8 cellular contexts compared by ENCODE assay signal in genomic region chr9:136482793-136483588, GRCh38. TPM values are rescaled to one million over a fixed set of nuclear protein-coding genes. Genes with fewer than 3 reads are reported as not detected.
DNase-seq lines count a peak whose midpoint lies in the region; ATAC-seq and TF ChIP-seq lines count a peak whose summit lies in the region.

Gene SEC16A, minus strand, starts transcription at chr9:136483040. Its CDS starts 5,425 bp downstream, at chr9:136477615.

- H3K4me1 Mint-ChIP-seq in activated naive CD4-positive, alpha-beta T cell treated with anti-CD3 and anti-CD28 coated beads, Interleukin-2, amount 50 U/mL, for 24 hours = peaks cover 36% of the 10 kb centered on the region

- no peaks in the 10 kb centered on the region for H3K27me3 ChIP-seq in suprapubic skin

- no peak for TF ChIP-seq EP300 in suprapubic skin (IDR thresholded peaks at IDR 0.05)

- H3K36me3 ChIP-seq in suprapubic skin = peaks cover 7% of the 10 kb centered on the region

- peak within 1 kb of the TSS; percentile 96 for H3K4me3 Mint-ChIP-seq in activated naive CD4-positive, alpha-beta T cell treated with anti-CD3 and anti-CD28 coated beads, Interleukin-2, amount 50 U/mL, for 24 hours

- TF ChIP-seq POLR2A in suprapubic skin (IDR thresholded peaks at IDR 0.05) = peak; percentile 19 to 92

- peaks cover 3% of the 10 kb centered on the region for H3K36me3 Mint-ChIP-seq in activated naive CD4-positive, alpha-beta T cell treated with anti-CD3 and anti-CD28 coated beads, Interleukin-2, amount 50 U/mL, for 24 hours

- H3K9me3 Mint-ChIP-seq in activated naive CD4-positive, alpha-beta T cell treated with anti-CD3 and anti-CD28 coated beads, Interleukin-2, amount 50 U/mL, for 24 hours = no peaks in the 10 kb centered on the region

- peaks cover 29% of the 10 kb centered on the region for H3K4me1 ChIP-seq in suprapubic skin

- H3K27ac Mint-ChIP-seq in activated naive CD4-positive, alpha-beta T cell treated with anti-CD3 and anti-CD28 coated beads, Interleukin-2, amount 50 U/mL, for 24 hours = peak within 1 kb of the TSS; percentile 99

- H3K4me3 ChIP-seq in suprapubic skin = peak within 1 kb of the TSS; percentile 74

- peak; percentile 49 for ATAC-seq in HG02623 (IDR thresholded peaks at IDR 0.05; ENCODE audit: unreplicated experiment)
- ATAC-seq in SK-N-SH treated with all-trans-retinoic acid at 6 μM for 48 hours = peak; percentile 69

- WGBS in suprapubic skin = 1% methylated on average over 60 of the region's 109 CpGs

- H3K27me3 Mint-ChIP-seq in activated naive CD4-positive, alpha-beta T cell treated with anti-CD3 and anti-CD28 coated beads, Interleukin-2, amount 50 U/mL, for 24 hours = no peaks in the 10 kb centered on the region

- peak within 1 kb of the TSS; percentile 94 for H3K27ac ChIP-seq in suprapubic skin

- DNase-seq in GM10248 (ENCODE audit: extremely low spot score) (peak; percentile 99), NCI-H1092 treated with DMSO at 0.1 percent for 48 hours (lab: John Stamatoyannopoulos, UW) (peak; percentile 98), glomerular endothelial cell (ENCODE audit: extremely low read depth, low read depth, low spot score) (peak; percentile 78), occipital lobe (lab: John Stamatoyannopoulos, UW) (peak; percentile 99), suprapubic skin (ENCODE audit: low spot score in 2 of 2) (peak; percentile 100)

- H3K9me3 ChIP-seq in suprapubic skin = no peaks in the 10 kb centered on the region

- TF ChIP-seq CTCF in GM10248 (IDR thresholded peaks at IDR 0.05; ENCODE audit: control extremely low read depth, extremely low read depth, low read depth, missing control alignments) (no peak), suprapubic skin (IDR thresholded peaks at IDR 0.05) (no peak)

- CTCF ChIA-PET in GM10248 (lab: Yijun Ruan, JAX) = interaction anchor here (0.6 to 9.1 kb wide), 10 partner anchors 22 to 244 kb away, joined by 3 to 247 read pairs (median 11); no protein-coding TSS in a partner anchor

- POLR2A ChIA-PET in GM10248 (lab: Yijun Ruan, JAX) = no interaction called here

TF ChIP-seq in SK-N-SH treated with all-trans-retinoic acid at 6 μM for 48 hours, 23 proteins besides CTCF, POLR2A, EP300 and RAD21:
- no peak for TF ChIP-seq PATZ1 (CRISPR knock-in tag; IDR thresholded peaks at IDR 0.05; ENCODE audit: borderline replicate concordance)
- no peak for TF ChIP-seq CSDC2 (CRISPR knock-in tag; IDR thresholded peaks at IDR 0.05)
- no peak for TF ChIP-seq ZNF8 (CRISPR knock-in tag; IDR thresholded peaks at IDR 0.05)
- TF ChIP-seq RARB (CRISPR knock-in tag; IDR thresholded peaks at IDR 0.05) = no peak
- TF ChIP-seq POU6F1 (CRISPR knock-in tag; IDR thresholded peaks at IDR 0.05; ENCODE audit: borderline replicate concordance, low read depth) = no peak
- no peak for TF ChIP-seq TCF4 (CRISPR knock-in tag; IDR thresholded peaks at IDR 0.05; ENCODE audit: borderline replicate concordance)
- no peak for TF ChIP-seq OSR1 (CRISPR knock-in tag; IDR thresholded peaks at IDR 0.05)
- TF ChIP-seq ZFP3 (CRISPR knock-in tag; IDR thresholded peaks at IDR 0.05) = no peak
- TF ChIP-seq TOX (CRISPR knock-in tag; IDR thresholded peaks at IDR 0.05; ENCODE audit: borderline replicate concordance) = no peak
- no peak for TF ChIP-seq SNAI2 (CRISPR knock-in tag; IDR thresholded peaks at IDR 0.05)

RNA-seq across cellular contexts. Expression of gene SEC16A, which starts in this region (rescaled TPM):
- total RNA-seq in glomerular endothelial cell (71.7 and 117 TPM in 2 replicates), occipital lobe (10.6 TPM), suprapubic skin (10 to 100 TPM; 58.0 to 89.3 (median 75.0) TPM)

Comparison
In these comparisons a context has a peak if more than half of its experiments do, and no peak if none do; other contexts are left out.
1. Peak in every context shown above with its lines: DNase-seq, ATAC-seq, H3K4me3 ChIP-seq and H3K27ac ChIP-seq.